ENCODE assay signal across 8 cellular contexts in the genomic region with DNA sequence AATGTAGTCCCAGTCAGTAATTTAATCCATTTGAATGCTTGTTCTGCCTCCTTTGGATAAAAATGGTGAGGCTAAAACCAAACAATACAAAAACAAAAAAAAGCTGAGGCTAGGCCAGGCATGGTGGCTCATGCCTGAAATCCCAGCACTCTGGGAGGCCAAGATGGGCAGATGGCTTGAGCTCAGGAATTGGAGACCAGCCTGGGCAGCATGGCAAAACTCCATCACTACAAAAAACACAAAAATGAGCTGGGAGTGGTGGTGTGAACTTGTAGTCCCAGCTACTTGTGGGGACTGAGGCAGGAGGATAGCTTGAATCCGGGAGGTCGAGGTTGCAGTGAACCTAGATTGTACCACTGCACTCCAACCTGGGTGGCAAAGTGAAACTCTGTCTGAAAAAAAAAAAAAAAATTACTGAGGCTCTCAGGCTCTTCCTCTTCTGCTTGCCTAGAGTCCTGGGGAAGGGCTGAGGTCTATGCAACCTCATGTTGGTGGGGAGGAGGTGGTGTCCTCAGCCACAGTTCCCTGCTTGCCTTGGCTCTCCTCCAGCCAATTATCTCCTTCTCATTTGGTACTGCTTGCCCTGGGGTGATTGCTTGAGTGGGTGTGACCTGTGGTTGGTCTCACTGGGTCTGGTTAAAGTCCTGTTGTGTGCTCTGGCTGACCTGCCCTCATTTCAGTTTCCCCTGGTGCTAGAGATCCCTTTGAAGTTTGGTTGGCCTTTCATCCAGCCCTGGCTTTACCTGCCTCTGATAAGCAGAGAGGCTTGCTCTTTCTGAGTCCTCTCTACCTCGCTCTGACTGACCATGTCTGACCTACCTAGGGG. TPM values are rescaled to one million over a fixed set of nuclear protein-coding genes. Genes with fewer than 3 reads are reported as not detected.
DNase-seq lines count a peak whose midpoint lies in the region; ATAC-seq, FAIRE-seq and TF ChIP-seq lines count a peak whose summit lies in the region.

No MANE protein-coding gene starts in this region.

- H3K4me3 ChIP-seq in pancreas, result no peak overlapping the region

- POLR2A ChIA-PET in GM10248 (lab: Yijun Ruan, JAX) (no interaction called here), activated B cell treated with CpG ODN at 0.5 μM for 24 hours (lab: Charles Lee) (interaction anchor here (1.2 to 2.6 kb wide), 2 partner anchors 10 to 22 kb away, joined by 5 to 12 read pairs; no protein-coding TSS in a partner anchor)

- H3K4me3 Mint-ChIP-seq in activated B cell treated with CpG ODN at 0.5 μM for 24 hours, result no peak overlapping the region

- DNase-seq in GM10248 (ENCODE audit: extremely low spot score) (peak; percentile 17), activated B cell treated with CpG ODN at 0.5 μM for 24 hours (no peak), pancreas (no peak), NCI-H128 (lab: John Stamatoyannopoulos, UW; ENCODE audit: unreplicated experiment) (no peak), NCI-H2029 treated with DMSO at 0.1 percent for 48 hours (lab: John Stamatoyannopoulos, UW) (no peak), NCI-H1694 (lab: John Stamatoyannopoulos, UW) (no peak)

- no peak overlapping the region for H3K27ac ChIP-seq in pancreas

- intact Hi-C loops in activated B cell treated with CpG ODN at 0.5 μM for 24 hours (cut with micrococcal nuclease) (loop anchor here (2.0 kb wide), 3 partner anchors 13 to 31 kb away; a partner anchor contains a TSS), pancreas (cut with DNase I) (no loop called here)

- H3K9me3 ChIP-seq in pancreas, result no peaks in the 10 kb centered on the region

- TF ChIP-seq CTCF in GM10248 (IDR thresholded peaks at IDR 0.05; ENCODE audit: control extremely low read depth, extremely low read depth, low read depth, missing control alignments) (no peak), activated B cell treated with CpG ODN at 0.5 μM for 24 hours (IDR thresholded peaks at IDR 0.05) (no peak), pancreas (IDR thresholded peaks at IDR 0.05) (no peak)

- 80 to 82% methylated on average over 3 of the region's 3 CpGs for WGBS in pancreas, 2 donors

- no peaks in the 10 kb centered on the region for H3K9me3 Mint-ChIP-seq in activated B cell treated with CpG ODN at 0.5 μM for 24 hours

- H3K27me3 Mint-ChIP-seq in activated B cell treated with CpG ODN at 0.5 μM for 24 hours, result no peaks in the 10 kb centered on the region

- H3K4me1 ChIP-seq in pancreas, result no peaks in the 10 kb centered on the region

- no peak for FAIRE-seq in pancreas (lab: Jason Lieb, UNC)

- ATAC-seq in GM21381 (IDR thresholded peaks at IDR 0.05; ENCODE audit: unreplicated experiment) (peak; percentile 95), HG03469 (IDR thresholded peaks at IDR 0.05; ENCODE audit: unreplicated experiment) (peak; percentile 87), activated B cell treated with CpG ODN at 0.5 μM for 24 hours (ENCODE audit: low read depth) (peak; percentile 61), pancreas (peak in 3 of 4 donors; percentile 34 to 57 (median 42))

- H3K36me3 Mint-ChIP-seq in activated B cell treated with CpG ODN at 0.5 μM for 24 hours (ENCODE audit: low read depth), result no peaks in the 10 kb centered on the region

- H3K4me1 Mint-ChIP-seq in activated B cell treated with CpG ODN at 0.5 μM for 24 hours, result peaks cover 51% of the 10 kb centered on the region

- CTCF ChIA-PET in GM10248 (lab: Yijun Ruan, JAX), result interaction anchor here (0.8 to 1.9 kb wide), 4 partner anchors 17 to 52 kb away, joined by 3 to 5 read pairs (median 3); no protein-coding TSS in a partner anchor
- CTCF ChIA-PET in activated B cell treated with CpG ODN at 0.5 μM for 24 hours (lab: Charles Lee), result interaction anchor here (0.7 to 0.9 kb wide), 2 partner anchors 30 to 96 kb away, joined by 3 to 4 read pairs; no protein-coding TSS in a partner anchor

- H3K27ac Mint-ChIP-seq in activated B cell treated with CpG ODN at 0.5 μM for 24 hours, result peak overlapping the region; percentile 42

- no peaks in the 10 kb centered on the region for H3K36me3 ChIP-seq in pancreas

- H3K27me3 ChIP-seq in pancreas, result no peaks in the 10 kb centered on the region

RNA-seq across cellular contexts. Expression of a gene that starts 20.9 kb away (rescaled TPM):
- total RNA-seq in activated B cell treated with CpG ODN at 0.5 μM for 24 hours (77.7 and 85.2 TPM in 2 replicates), pancreas (1 to 10 TPM; 2.3 to 6.5 (median 5.7) TPM)
- 10 to 100 TPM in 1 of 2 donors, 1 to 10 TPM in 1; 4.0 to 10.1 TPM for polyA plus RNA-seq in pancreas

Comparison
In these comparisons a context has a peak if more than half of its experiments do, and no peak if none do; other contexts are left out.
1. ATAC-seq: peak in every context shown above with its lines; median percentile 95 in GM21381; 87 in HG03469; 61 in activated B cell treated with CpG ODN at 0.5 μM for 24 hours; 42 in pancreas.
2. RNA of a gene that starts 20.9 kb away (total RNA-seq): 77.7 to 85.2 TPM in activated B cell treated with CpG ODN at 0.5 μM for 24 hours; 2.3 to 6.5 TPM in pancreas; every median in the first group is over 10 times any median in the second.